25 cellular contexts compared by ENCODE assay signal in genomic region chr6:168919455-168920179, GRCh38.
DNase-seq lines count a peak whose midpoint lies in the region; TF ChIP-seq lines count a peak whose summit lies in the region.
"Had no signal": no experiment of that assay in that cellular context is flagged by ENCODE, and none has a peak within 500 bp of the region (broad histone marks: within the 10 kb centered on the region; RNA-seq: fewer than 3 reads in every experiment).

No MANE protein-coding gene starts in this region.

- no peak overlapping the region for H2AK5ac ChIP-seq in trophoblast cell (ENCODE audit: low read length)

- H3K4me3 ChIP-seq in LNCaP clone FGC (ENCODE audit: low read depth, low read length) (no peak overlapping the region), coronary artery (no peak overlapping the region), trophoblast cell (ENCODE audit: low read depth, low read length) (no peak overlapping the region), dorsolateral prefrontal cortex (no peak overlapping the region)
- H3K4me3 ChIP-seq: A549, GM12878, MG63, PC-9, SJSA1 had no signal

- H2AFZ ChIP-seq in trophoblast cell (ENCODE audit: insufficient read depth, low read length, poor library complexity) = no peak overlapping the region
- H2AFZ ChIP-seq: PC-9 had no signal

- no peak overlapping the region for H2BK12ac ChIP-seq in trophoblast cell (ENCODE audit: low read length)

- H3K4me1 ChIP-seq in trophoblast cell (ENCODE audit: control insufficient read depth in 1 of 2, insufficient read depth in 2 of 2, low read length in 2 of 2) = no peaks in the 10 kb centered on the region
- H3K4me1 ChIP-seq: A549, SJSA1 had no signal

- H3K79me1 ChIP-seq in trophoblast cell (ENCODE audit: low read length) = no peaks in the 10 kb centered on the region

- H3K79me2 ChIP-seq in trophoblast cell (ENCODE audit: control insufficient read depth, insufficient read depth, low read length, poor library complexity) = no peaks in the 10 kb centered on the region

- H3K9me3 ChIP-seq in trophoblast cell (ENCODE audit: insufficient read depth, low read depth, low read length) = peaks cover 3% of the 10 kb centered on the region
- H3K9me3 ChIP-seq: A549, Caco-2, MG63, SJSA1 had no signal

- no peak overlapping the region for H3K14ac ChIP-seq in trophoblast cell (ENCODE audit: low read length)

- no peak overlapping the region for H3K27ac ChIP-seq in coronary artery
- H3K27ac ChIP-seq in trophoblast cell (ENCODE audit: low read depth, low read length) = no peak overlapping the region
- H3K27ac ChIP-seq in dorsolateral prefrontal cortex = no peak overlapping the region
- H3K27ac ChIP-seq: A549, PC-9, SJSA1 had no signal

- no peak overlapping the region for H3K18ac ChIP-seq in trophoblast cell (ENCODE audit: low read length)

- H3K36me3 ChIP-seq in trophoblast cell (ENCODE audit: control insufficient read depth in 1 of 2, insufficient read depth in 2 of 2, low read length in 2 of 2) = no peaks in the 10 kb centered on the region
- H3K36me3 ChIP-seq: MG63, SJSA1 had no signal

- WGBS in trophoblast cell (ENCODE audit: extremely low coverage, insufficient coverage, insufficient read length) = no CpG with 5 or more reads among the region's 13 CpGs

- no peak overlapping the region for H2BK120ac ChIP-seq in trophoblast cell (ENCODE audit: insufficient read depth, low read length, poor library complexity)

- TF ChIP-seq CTCF in LNCaP clone FGC (IDR thresholded peaks at IDR 0.05; ENCODE audit: control insufficient read depth, extremely low read depth, insufficient read depth) (no peak), coronary artery (IDR thresholded peaks at IDR 0.05) (no peak), dorsolateral prefrontal cortex (IDR thresholded peaks at IDR 0.05 in 54 of 56, conservative IDR thresholded peaks at IDR 0.05 in 2 of 56; ENCODE audit: low read depth in 1 of 56, partially characterized antibody in 56 of 56) (no peak)

- H3K27me3 ChIP-seq in trophoblast cell (ENCODE audit: insufficient read depth, low read length) (no peaks in the 10 kb centered on the region), dorsolateral prefrontal cortex (peaks cover 0 to 3% (median 0%) of the 10 kb centered on the region in 45 donors)
- H3K27me3 ChIP-seq: MG63, SJSA1 had no signal

- no peak overlapping the region for H3K4ac ChIP-seq in trophoblast cell (ENCODE audit: low read depth, low read length)

- H3K23ac ChIP-seq in trophoblast cell (ENCODE audit: low read length) = no peak overlapping the region

- no peak overlapping the region for H4K12ac ChIP-seq in trophoblast cell (ENCODE audit: low read depth, low read length)

- no peak overlapping the region for H3K4me2 ChIP-seq in trophoblast cell (ENCODE audit: low read length)
- H3K4me2 ChIP-seq: A549, PC-9 had no signal

- no peak overlapping the region for H2BK5ac ChIP-seq in trophoblast cell (ENCODE audit: low read depth, low read length, poor library complexity)

- H3K9ac ChIP-seq in trophoblast cell (ENCODE audit: low read length) = peak overlapping the region; percentile 64

- intact Hi-C loops in dorsolateral prefrontal cortex (cut with DNase I) = no loop called here

- DNase-seq in LNCaP clone FGC (ENCODE audit: low read depth) (peak; percentile 22), coronary artery (ENCODE audit: low spot score) (peak; percentile 46), islet precursor cell (peak; percentile 40), trophoblast cell (no peak), dorsolateral prefrontal cortex (no peak), A172 (ENCODE audit: low spot score) (no peak)
- no peak for DNase-seq in stimulated activated CD4-positive, alpha-beta T cell treated with anti-CD3 and anti-CD28 coated beads, Interleukin-4, amount 100 ng/mL, for 4 hours
- DNase-seq in activated naive CD4-positive, alpha-beta T cell (lab: John Stamatoyannopoulos, UW) = no peak
- DNase-seq: C1 segment of cervical spinal cord; Caco-2; CD8-positive, alpha-beta T cell; DMS79; EL; GDM1; HCEC 1CT; MG63; NCI-H1105 treated with DMSO at 0.1 percent for 48 hours; NCI-H2029; NCI-H2227 treated with DMSO at 0.1 percent for 48 hours; NCI-H526 treated with DMSO at 0.1 percent for 48 hours; PC-9; Right ventricle myocardium superior had no signal

- H4K91ac ChIP-seq in trophoblast cell (ENCODE audit: low read depth, low read length) = no peak overlapping the region

- no peak overlapping the region for H4K8ac ChIP-seq in trophoblast cell (ENCODE audit: low read depth, low read length)

Comparison
In these comparisons a context has a peak if more than half of its experiments do, and no peak if none do; other contexts are left out.
1. DNase-seq: peak in LNCaP clone FGC (single experiment), coronary artery (single experiment) and islet precursor cell (single experiment); none in trophoblast cell (0 of 2), stimulated activated CD4-positive, alpha-beta T cell treated with anti-CD3 and anti-CD28 coated beads, Interleukin-4, amount 100 ng/mL, for 4 hours (0 of 2), activated naive CD4-positive, alpha-beta T cell (0 of 4), dorsolateral prefrontal cortex (0 of 10) and A172 (single experiment).